Comparison of ENCODE assay signal across 37 cellular contexts in genomic region chr12:98405795-98406366, GRCh38.
"Had no signal": no experiment of that assay in that cellular context is flagged by ENCODE, and none has a peak within 500 bp of the region (broad histone marks: within the 10 kb centered on the region; RNA-seq: fewer than 3 reads in every experiment).

No MANE protein-coding gene starts in this region.

- H2AFZ ChIP-seq: neural progenitor cell, parathyroid adenoma had no signal

- H3K9me3 Mint-ChIP-seq: activated CD4-positive, alpha-beta memory T cell treated with anti-CD3 and anti-CD28 coated beads, Interleukin-2, amount 10 ng/mL, durations not matched to agents 7 days and 5 days; activated CD4-positive, alpha-beta T cell treated with anti-CD3 and anti-CD28 coated beads, Interleukin-2, amount 10 ng/mL, durations not matched to agents 7 days and 5 days; activated naive CD8-positive, alpha-beta T cell treated with anti-CD3 and anti-CD28 coated beads, Interleukin-2, amount 10 ng/mL, durations not matched to agents 7 days and 5 days; activated T-cell treated with anti-CD3 and anti-CD28 coated beads, Interleukin-2, amount 50 U/mL, for 24 hours; stimulated activated naive B cell treated with anti-CD40 and anti-IgM and Interleukin-4, amounts not matched to agents 10 μg/mL and 1 μg/mL and 100 μg/mL, for 72 hours had no signal

- H3K27ac Mint-ChIP-seq: activated CD4-positive, alpha-beta memory T cell treated with anti-CD3 and anti-CD28 coated beads, Interleukin-2, amount 10 ng/mL, durations not matched to agents 7 days and 5 days; activated CD4-positive, alpha-beta T cell treated with anti-CD3 and anti-CD28 coated beads, Interleukin-2, amount 10 ng/mL, durations not matched to agents 7 days and 5 days; activated naive CD8-positive, alpha-beta T cell treated with anti-CD3 and anti-CD28 coated beads, Interleukin-2, amount 10 ng/mL, durations not matched to agents 7 days and 5 days; activated T-cell treated with anti-CD3 and anti-CD28 coated beads, Interleukin-2, amount 50 U/mL, for 24 hours; brain; mesothelial cell of epicardium; naive thymus-derived CD4-positive, alpha-beta T cell; neural progenitor cell; stimulated activated naive B cell treated with anti-CD40 and anti-IgM and Interleukin-4, amounts not matched to agents 10 μg/mL and 1 μg/mL and 100 μg/mL, for 72 hours had no signal

- H3K9me3 ChIP-seq: ascending aorta, colonic mucosa, psoas muscle, thyroid gland, upper lobe of left lung, vagina had no signal

- DNase-seq: activated CD4-positive, alpha-beta memory T cell treated with anti-CD3 and anti-CD28 coated beads, Interleukin-2, amount 10 ng/mL, durations not matched to agents 7 days and 5 days; activated CD4-positive, alpha-beta T cell treated with anti-CD3 and anti-CD28 coated beads, Interleukin-2, amount 10 ng/mL, durations not matched to agents 7 days and 5 days; activated CD8-positive, alpha-beta memory T cell treated with anti-CD3 and anti-CD28 coated beads, Interleukin-2, amount 50 U/mL, for 48 hours; activated gamma-delta T cell; activated naive CD4-positive, alpha-beta T cell treated with anti-CD3 and anti-CD28 coated beads, Interleukin-2, amount 10 ng/mL, durations not matched to agents 7 days and 5 days; activated naive CD8-positive, alpha-beta T cell treated with anti-CD3 and anti-CD28 coated beads, Interleukin-2, amount 10 ng/mL, durations not matched to agents 7 days and 5 days; activated T-cell treated with anti-CD3 and anti-CD28 coated beads, Interleukin-2, amount 50 U/mL, for 24 hours; cerebellar nuclear complex; colonic mucosa; effector CD8-positive, alpha-beta T cell; erythroblast; foreskin keratinocyte; heart right ventricle; left ventricle myocardium superior; mammary epithelial cell; naive thymus-derived CD4-positive, alpha-beta T cell; occipital lobe; psoas muscle; sigmoid colon; stimulated activated CD4-positive, alpha-beta T cell treated with anti-CD3 and anti-CD28 coated beads, Interleukin-15, amount 100 ng/mL, for 24 hours; stimulated activated CD4-positive, alpha-beta T cell treated with anti-CD3 and anti-CD28 coated beads, Interleukin-2, amount 100 ng/mL, for 24 hours; stimulated activated naive B cell treated with anti-CD40 and anti-IgM and Interleukin-4, amounts not matched to agents 10 μg/mL and 1 μg/mL and 100 μg/mL, for 72 hours; stomach; thyroid gland; upper lobe of left lung; WERI-Rb-1 had no signal

- H3K4me2 ChIP-seq: neural progenitor cell, smooth muscle cell had no signal

- H3K27ac ChIP-seq: ascending aorta, cardiac muscle cell, colonic mucosa, foreskin keratinocyte, heart right ventricle, neural progenitor cell, parathyroid adenoma, psoas muscle, sigmoid colon, stomach, thyroid gland, upper lobe of left lung, vagina, WERI-Rb-1 had no signal

- H3K79me2 ChIP-seq: parathyroid adenoma had no signal

- H3K9ac ChIP-seq: neural progenitor cell, parathyroid adenoma had no signal

- H3K27me3 ChIP-seq: ascending aorta, cardiac muscle cell, colonic mucosa, foreskin keratinocyte, heart right ventricle, neural progenitor cell, sigmoid colon, stomach, thyroid gland, upper lobe of left lung, vagina had no signal

- FAIRE-seq: endometrium, TTC549 had no signal

- H3K4me3 Mint-ChIP-seq: activated CD4-positive, alpha-beta memory T cell treated with anti-CD3 and anti-CD28 coated beads, Interleukin-2, amount 10 ng/mL, durations not matched to agents 7 days and 5 days; activated CD4-positive, alpha-beta T cell treated with anti-CD3 and anti-CD28 coated beads, Interleukin-2, amount 10 ng/mL, durations not matched to agents 7 days and 5 days; activated naive CD4-positive, alpha-beta T cell treated with anti-CD3 and anti-CD28 coated beads, Interleukin-2, amount 10 ng/mL, durations not matched to agents 7 days and 5 days; activated naive CD8-positive, alpha-beta T cell treated with anti-CD3 and anti-CD28 coated beads, Interleukin-2, amount 10 ng/mL, durations not matched to agents 7 days and 5 days; activated T-cell treated with anti-CD3 and anti-CD28 coated beads, Interleukin-2, amount 50 U/mL, for 24 hours; brain; mesothelial cell of epicardium; naive thymus-derived CD4-positive, alpha-beta T cell; neural progenitor cell; stimulated activated naive B cell treated with anti-CD40 and anti-IgM and Interleukin-4, amounts not matched to agents 10 μg/mL and 1 μg/mL and 100 μg/mL, for 72 hours had no signal

- H3K36me3 Mint-ChIP-seq: activated naive CD4-positive, alpha-beta T cell treated with anti-CD3 and anti-CD28 coated beads, Interleukin-2, amount 10 ng/mL, durations not matched to agents 7 days and 5 days; activated naive CD8-positive, alpha-beta T cell treated with anti-CD3 and anti-CD28 coated beads, Interleukin-2, amount 10 ng/mL, durations not matched to agents 7 days and 5 days; brain; mesothelial cell of epicardium; neural progenitor cell; stimulated activated naive B cell treated with anti-CD40 and anti-IgM and Interleukin-4, amounts not matched to agents 10 μg/mL and 1 μg/mL and 100 μg/mL, for 72 hours had no signal

- ATAC-seq: activated CD4-positive, CD25-positive, alpha-beta regulatory T cell treated with anti-CD3 and anti-CD28 coated beads, Interleukin-2, amount 50 U/mL, for 24 hours; foreskin keratinocyte; left ventricle myocardium superior; naive thymus-derived CD4-positive, alpha-beta T cell; psoas muscle; stimulated activated naive B cell treated with anti-CD40 and anti-IgM and Interleukin-4, amounts not matched to agents 10 μg/mL and 1 μg/mL and 100 μg/mL, for 72 hours had no signal

- H3K4me3 ChIP-seq: ascending aorta, cardiac muscle cell, colonic mucosa, heart right ventricle, neural progenitor cell, psoas muscle, sigmoid colon, smooth muscle cell, stomach, thyroid gland, upper lobe of left lung, vagina had no signal

- H3K27me3 Mint-ChIP-seq: activated T-cell treated with anti-CD3 and anti-CD28 coated beads, Interleukin-2, amount 50 U/mL, for 24 hours; stimulated activated naive B cell treated with anti-CD40 and anti-IgM and Interleukin-4, amounts not matched to agents 10 μg/mL and 1 μg/mL and 100 μg/mL, for 72 hours had no signal

- H3K36me3 ChIP-seq: ascending aorta, cardiac muscle cell, colonic mucosa, heart right ventricle, neural progenitor cell, sigmoid colon, stomach, thyroid gland, upper lobe of left lung, vagina, WERI-Rb-1 had no signal

- H3K4me1 ChIP-seq: ascending aorta, colonic mucosa, foreskin keratinocyte, neural progenitor cell, parathyroid adenoma, psoas muscle, sigmoid colon, stomach, vagina had no signal
